In genomic region chrX:2828404-2829065, GRCh38 we compare ENCODE assay signal across 11 cellular contexts. TPM values are rescaled to one million over a fixed set of nuclear protein-coding genes. Genes with fewer than 3 reads are reported as not detected.
A peak's percentile ranks its signal among the peaks of the same experiment; 100 is the strongest.
DNase-seq lines count a peak whose midpoint lies in the region; ATAC-seq and TF ChIP-seq lines count a peak whose summit lies in the region.
"Had no signal": no experiment of that assay in that cellular context is flagged by ENCODE, and none has a peak within 500 bp of the region (broad histone marks: within the 10 kb centered on the region; RNA-seq: fewer than 3 reads in every experiment).

GYG2 (plus strand) TSS chrX:2828930; CDS start chrX:2830189, 1,259 bp downstream.

- TF ChIP-seq POLR2A in suprapubic skin (IDR thresholded peaks at IDR 0.05): no peak

- in situ Hi-C loops in astrocyte of the spinal cord (cut with HindIII; ENCODE audit: low sequenced_read_pairs): no loop called here

- H3K27ac ChIP-seq in HUES64 (ENCODE audit: low read depth, low read length) (peak within 1 kb of the TSS; percentile 6; the same call in 1 of the 2 replicates), suprapubic skin (no peak within 1 kb of the TSS), foreskin keratinocyte (no peak within 1 kb of the TSS)

- DNase-seq in astrocyte of the spinal cord (ENCODE audit: low read depth, low spot score) (peak; percentile 37), iPS-NIHi7 (ENCODE audit: extremely low spot score) (peak; percentile 85), suprapubic skin (ENCODE audit: low spot score in 2 of 2) (no peak), NCI-H146 (lab: John Stamatoyannopoulos, UW) (no peak), putamen (ENCODE audit: low spot score) (no peak), foreskin keratinocyte (no peak)
- DNase-seq: activated CD4-positive, CD25-positive, alpha-beta regulatory T cell treated with anti-CD3 and anti-CD28 coated beads, Interleukin-2, amount 50 U/mL, for 72 hours; immature natural killer cell; KG1 had no signal

- H3K4me3 ChIP-seq in HUES64 (ENCODE audit: low read length): peak within 1 kb of the TSS; percentile 55
- peak within 1 kb of the TSS; percentile 30 for H3K4me3 ChIP-seq in astrocyte of the spinal cord (ENCODE audit: low read depth, low read length)
- peak within 1 kb of the TSS; percentile 46 for H3K4me3 ChIP-seq in suprapubic skin

- TF ChIP-seq EP300 in suprapubic skin (IDR thresholded peaks at IDR 0.05): no peak

- no peak for ATAC-seq in HG02642 (IDR thresholded peaks at IDR 0.05; ENCODE audit: poor library complexity, unreplicated experiment)
- ATAC-seq in foreskin keratinocyte: no peak

- WGBS in HUES64: 10% methylated on average over 56 of the region's 63 CpGs
- WGBS in suprapubic skin: 38% methylated on average over 22 of the region's 63 CpGs

- H3K27me3 ChIP-seq in HUES64 (ENCODE audit: insufficient read depth, low read length) (no peaks in the 10 kb centered on the region), suprapubic skin (no peaks in the 10 kb centered on the region), foreskin keratinocyte (peaks cover 27% of the 10 kb centered on the region)

- H3K36me3 ChIP-seq in HUES64 (ENCODE audit: insufficient read depth, low read length) (0 out of 2 replicates have a peak, but pooled peaks cover 6% of the 10 kb centered on the region), suprapubic skin (no peaks in the 10 kb centered on the region)

- H3K9me3 ChIP-seq in HUES64 (ENCODE audit: insufficient read depth, low read depth, low read length) (no peaks in the 10 kb centered on the region), suprapubic skin (no peaks in the 10 kb centered on the region)

- peak within 1 kb of the TSS; percentile 61; the same call in 1 of the 2 replicates for H3K9ac ChIP-seq in HUES64 (ENCODE audit: low read depth, low read length)

- H3K4me1 ChIP-seq in HUES64 (ENCODE audit: insufficient read depth, low read length) (no peaks in the 10 kb centered on the region), suprapubic skin (peaks cover 14% of the 10 kb centered on the region), foreskin keratinocyte (no peaks in the 10 kb centered on the region)

- no peak for TF ChIP-seq CTCF in astrocyte of the spinal cord (IDR thresholded peaks at IDR 0.05; ENCODE audit: low read depth, low read length)
- TF ChIP-seq CTCF in suprapubic skin (IDR thresholded peaks at IDR 0.05): no peak
- no peak for TF ChIP-seq CTCF in foreskin keratinocyte (conservative IDR thresholded peaks at IDR 0.05)

RNA-seq across cellular contexts. Expression of gene GYG2, which starts in this region (rescaled TPM):
- polyA plus RNA-seq in HUES64 (2013, experiment 1 of 2): 42.5 TPM
- 35.1 TPM for polyA plus RNA-seq in HUES64 (2013, experiment 2 of 2)
- total RNA-seq in suprapubic skin (1 to 10 TPM; 3.2 to 9.6 (median 5.3) TPM), foreskin keratinocyte (0.04 TPM in 1 of 2 replicates, not detected in the other)
- not detected in 2 replicates for polyA plus RNA-seq in foreskin keratinocyte
- polyA plus RNA-seq: immature natural killer cell had no signal

Comparison
In these comparisons a context has a peak if more than half of its experiments do, and no peak if none do; other contexts are left out.
1. DNase-seq: peak in astrocyte of the spinal cord (single experiment) and iPS-NIHi7 (single experiment); none in suprapubic skin (0 of 2), NCI-H146 (single experiment), putamen (single experiment) and foreskin keratinocyte (0 of 2).
2. Peak in every context shown above with its lines, with median percentiles within 50 percentile points of each other: H3K4me3 ChIP-seq.